In genomic region chr16:8673611-8674412, GRCh38 we compare ENCODE assay signal across 8 cellular contexts. TPM values are rescaled to one million over a fixed set of nuclear protein-coding genes. Genes with fewer than 3 reads are reported as not detected.
DNase-seq lines count a peak whose midpoint lies in the region; ATAC-seq and TF ChIP-seq lines count a peak whose summit lies in the region.

No MANE protein-coding gene starts in this region.

- intact Hi-C loops in dorsolateral prefrontal cortex (cut with DNase I) (loop anchor here (2.0 to 10.0 kb wide), 4 partner anchors 53 to 193 kb away; partner anchors contain the start of genes CARHSP1 (in 2 of the 2), METTL22 (in 1 of the 2), PMM2 (in 1 of the 2) and TMEM186 (in 1 of the 2)), natural killer cell (cut with micrococcal nuclease) (loop anchor here (2.0 to 5.0 kb wide), 3 partner anchors 52 to 193 kb away; partner anchors contain the start of genes CARHSP1, METTL22, PMM2 and TMEM186)

- H3K9ac ChIP-seq in HUES64 (ENCODE audit: low read depth, low read length) = peak overlapping the region; percentile 66

- no peak for TF ChIP-seq CTCF in dorsolateral prefrontal cortex (IDR thresholded peaks at IDR 0.05 in 54 of 56, conservative IDR thresholded peaks at IDR 0.05 in 2 of 56; ENCODE audit: low read depth in 1 of 56, partially characterized antibody in 56 of 56)
- TF ChIP-seq CTCF in natural killer cell (IDR thresholded peaks at IDR 0.05) = no peak

- H3K27ac Mint-ChIP-seq in natural killer cell = peak overlapping the region in 1 of 2 donors; percentile 94

- no peaks in the 10 kb centered on the region for H3K27me3 Mint-ChIP-seq in natural killer cell (ENCODE audit: low read depth in 2 of 2)

- peak; percentile 30 for ATAC-seq in GM21515 (IDR thresholded peaks at IDR 0.05; ENCODE audit: unreplicated experiment)
- peak in 2 of 3 donors; percentile 24 to 33 for ATAC-seq in natural killer cell

- H3K27ac ChIP-seq in HUES64 (ENCODE audit: low read depth, low read length) = no peak overlapping the region
- H3K27ac ChIP-seq in dorsolateral prefrontal cortex = peak overlapping the region in 42 of 59 donors; percentile 2 to 85 (median 65)

- H3K4me3 ChIP-seq in HUES64 (ENCODE audit: low read length) (peak overlapping the region; percentile 93), dorsolateral prefrontal cortex (peak overlapping the region; percentile 62 to 98 (median 85))

- H3K9me3 ChIP-seq in HUES64 (ENCODE audit: insufficient read depth, low read depth, low read length) = no peaks in the 10 kb centered on the region

- WGBS in HUES64 = 15% methylated on average over 24 of the region's 24 CpGs

- DNase-seq in ELF-1 (ENCODE audit: low read depth, low spot score) = peak; percentile 11
- DNase-seq in dorsolateral prefrontal cortex = peak in 3 of 10 donors; percentile 41 to 53 (median 52)
- no peak for DNase-seq in natural killer cell
- no peak for DNase-seq in NCI-H446 (lab: John Stamatoyannopoulos, UW)
- DNase-seq in DMS153 (lab: John Stamatoyannopoulos, UW) = no peak
- DNase-seq in A172 (ENCODE audit: low spot score) = no peak

- peak overlapping the region; percentile 96 for H3K4me3 Mint-ChIP-seq in natural killer cell

- H3K27me3 ChIP-seq in HUES64 (ENCODE audit: insufficient read depth, low read length) (peaks cover 43% of the 10 kb centered on the region), dorsolateral prefrontal cortex (no peaks in the 10 kb centered on the region)

- peaks cover 4% of the 10 kb centered on the region; the same call in 1 of the 2 replicates for H3K4me1 ChIP-seq in HUES64 (ENCODE audit: insufficient read depth, low read length)

- H3K4me1 Mint-ChIP-seq in natural killer cell = peaks cover 6 to 22% of the 10 kb centered on the region in 2 donors

- H3K36me3 Mint-ChIP-seq in natural killer cell = no peaks in the 10 kb centered on the region

- H3K9me3 Mint-ChIP-seq in natural killer cell = no peaks in the 10 kb centered on the region

- H3K36me3 ChIP-seq in HUES64 (ENCODE audit: insufficient read depth, low read length) = no peaks in the 10 kb centered on the region

RNA-seq across cellular contexts. Expression of gene ABAT, which starts 0.6 kb away (rescaled TPM):
- 5.1 TPM for polyA plus RNA-seq in HUES64 (2013, experiment 1 of 2)
- 7.4 TPM for polyA plus RNA-seq in HUES64 (2013, experiment 2 of 2)
- total RNA-seq in dorsolateral prefrontal cortex (100 to 1,000 TPM in 119 of 120 experiments, 10 to 100 TPM in 1; 83.4 to 281 (median 204) TPM), natural killer cell (10 to 100 TPM; 11.0 to 13.4 (median 11.3) TPM)
- 0.05 and 0.36 TPM in 2 replicates for total RNA-seq in A172 (2014; rRNA removed; shearing (Covaris generic))

RNA-seq across cellular contexts. Expression of gene METTL22, which starts 52.3 kb away (rescaled TPM):
- 23.5 TPM for polyA plus RNA-seq in HUES64 (2013, experiment 1 of 2)
- 22.7 TPM for polyA plus RNA-seq in HUES64 (2013, experiment 2 of 2)
- total RNA-seq in dorsolateral prefrontal cortex (10 to 100 TPM; 22.8 to 59.0 (median 39.5) TPM), natural killer cell (10 to 100 TPM; 27.1 to 45.8 (median 38.9) TPM)
- total RNA-seq in A172 (2014; rRNA removed; shearing (Covaris generic)) = 28.1 and 32.5 TPM in 2 replicates
